1 cellular context compared by ENCODE assay signal in the genomic region with DNA sequence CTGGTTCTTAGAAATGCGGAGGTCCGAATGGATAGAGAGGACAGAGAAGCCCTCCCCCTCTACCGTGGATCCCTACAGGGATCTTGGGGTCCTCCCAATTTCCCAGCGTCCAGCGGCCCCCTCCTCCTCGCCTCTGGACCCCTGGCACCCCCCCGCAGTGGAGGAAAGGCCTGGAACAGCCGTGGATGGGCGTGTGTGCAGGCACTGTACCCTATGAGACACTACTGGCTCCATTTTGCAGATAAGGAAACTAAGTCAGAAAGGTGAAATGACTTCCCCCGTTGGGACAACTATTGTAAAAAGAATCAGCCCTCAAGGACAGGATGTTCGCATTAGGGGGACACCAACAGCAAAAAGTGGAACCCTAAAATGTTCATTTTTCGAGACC.
TF ChIP-seq lines count a peak whose summit lies in the region.

No MANE protein-coding gene starts in this region.

TF ChIP-seq in SK-N-SH, 30 proteins besides CTCF, POLR2A, EP300 and RAD21 (continued from another document):
- TF ChIP-seq POLR2AphosphoS5 (IDR thresholded peaks at IDR 0.05; ENCODE audit: low read depth, low read length) (no peak), TEAD4 (IDR thresholded peaks at IDR 0.05; ENCODE audit: borderline replicate concordance, insufficient read depth) (no peak), MXI1 (IDR thresholded peaks at IDR 0.05; ENCODE audit: low read depth, low read length) (no peak), ELF1 (IDR thresholded peaks at IDR 0.05) (no peak), GATA2 (CRISPR knock-in tag; IDR thresholded peaks at IDR 0.05) (no peak), SIN3A (IDR thresholded peaks at IDR 0.05; ENCODE audit: borderline replicate concordance, low read depth, low read length) (no peak), EZH2phosphoT487 (IDR thresholded peaks at IDR 0.05; ENCODE audit: borderline replicate concordance, low read depth) (no peak), NFIC (IDR thresholded peaks at IDR 0.05; ENCODE audit: borderline replicate concordance) (no peak)
- TF ChIP-seq, protein P1, sequence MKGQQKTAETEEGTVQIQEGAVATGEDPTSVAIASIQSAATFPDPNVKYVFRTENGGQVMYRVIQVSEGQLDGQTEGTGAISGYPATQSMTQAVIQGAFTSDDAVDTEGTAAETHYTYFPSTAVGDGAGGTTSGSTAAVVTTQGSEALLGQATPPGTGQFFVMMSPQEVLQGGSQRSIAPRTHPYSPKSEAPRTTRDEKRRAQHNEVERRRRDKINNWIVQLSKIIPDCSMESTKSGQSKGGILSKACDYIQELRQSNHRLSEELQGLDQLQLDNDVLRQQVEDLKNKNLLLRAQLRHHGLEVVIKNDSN (IDR thresholded peaks at IDR 0.05; ENCODE audit: borderline replicate concordance, low read depth): no peak
